Comparison of ENCODE assay signal across 15 cellular contexts in the genomic region with DNA sequence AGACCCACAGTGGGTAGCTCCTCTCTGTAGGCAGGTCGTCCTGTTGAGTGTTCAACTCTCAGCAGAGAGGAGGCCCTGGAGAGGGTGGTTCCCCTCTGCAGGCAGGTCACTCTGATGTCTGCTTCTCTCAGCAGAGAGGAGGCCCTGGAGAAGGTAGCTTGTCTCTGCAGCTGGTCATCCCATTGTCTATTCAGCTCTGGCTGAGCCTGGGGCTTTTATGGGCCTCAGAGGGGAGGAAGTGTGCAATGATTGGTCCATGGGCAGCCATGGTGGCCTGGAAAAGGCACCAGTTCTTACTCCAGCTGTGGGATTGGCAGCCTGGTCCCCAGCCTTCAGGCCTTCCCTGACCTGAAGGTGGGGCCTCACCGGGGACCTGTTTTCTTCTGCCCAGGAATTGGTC.
"Had no signal": no experiment of that assay in that cellular context is flagged by ENCODE, and none has a peak within 500 bp of the region (broad histone marks: within the 10 kb centered on the region; RNA-seq: fewer than 3 reads in every experiment).

No MANE protein-coding gene starts in this region.

- H3K79me2 ChIP-seq: hepatocyte had no signal

- ATAC-seq: naive thymus-derived CD4-positive, alpha-beta T cell; right cardiac atrium; stimulated activated naive CD8-positive, alpha-beta T cell treated with anti-CD3 and anti-CD28 coated beads, Interleukin-15, Interleukin-2, amounts not matched to agents 100 U/mL and 50 U/mL, for 24 hours had no signal

- H3K4me3 ChIP-seq: coronary artery, dorsolateral prefrontal cortex, hepatocyte, smooth muscle cell, suprapubic skin, thyroid gland, uterus had no signal

- H3K4me2 ChIP-seq: hepatocyte, smooth muscle cell had no signal

- DNase-seq: dorsolateral prefrontal cortex; effector CD8-positive, alpha-beta T cell; foreskin melanocyte; naive thymus-derived CD4-positive, alpha-beta T cell; nephron progenitor cell; posterior cingulate gyrus; right cardiac atrium; stimulated activated CD4-positive, alpha-beta T cell treated with anti-CD3 and anti-CD28 coated beads, Interleukin-2, amount 100 ng/mL, for 48 hours; stimulated activated naive CD8-positive, alpha-beta T cell treated with anti-CD3 and anti-CD28 coated beads, Interleukin-15, Interleukin-2, amounts not matched to agents 100 U/mL and 50 U/mL, for 24 hours; thyroid gland; uterus had no signal

- H3K36me3 ChIP-seq: suprapubic skin, thyroid gland, uterus had no signal

- H3K27ac ChIP-seq: coronary artery, dorsolateral prefrontal cortex, hepatocyte, suprapubic skin, thyroid gland, uterus had no signal

- H3K27me3 ChIP-seq: dorsolateral prefrontal cortex, hepatocyte, suprapubic skin, thyroid gland, uterus had no signal

- H2AFZ ChIP-seq: hepatocyte had no signal

- H3K9me3 ChIP-seq: suprapubic skin, thyroid gland, uterus had no signal

- H3K4me1 ChIP-seq: suprapubic skin, thyroid gland, uterus had no signal
